ENCODE assay signal across 10 cellular contexts in the genomic region with DNA sequence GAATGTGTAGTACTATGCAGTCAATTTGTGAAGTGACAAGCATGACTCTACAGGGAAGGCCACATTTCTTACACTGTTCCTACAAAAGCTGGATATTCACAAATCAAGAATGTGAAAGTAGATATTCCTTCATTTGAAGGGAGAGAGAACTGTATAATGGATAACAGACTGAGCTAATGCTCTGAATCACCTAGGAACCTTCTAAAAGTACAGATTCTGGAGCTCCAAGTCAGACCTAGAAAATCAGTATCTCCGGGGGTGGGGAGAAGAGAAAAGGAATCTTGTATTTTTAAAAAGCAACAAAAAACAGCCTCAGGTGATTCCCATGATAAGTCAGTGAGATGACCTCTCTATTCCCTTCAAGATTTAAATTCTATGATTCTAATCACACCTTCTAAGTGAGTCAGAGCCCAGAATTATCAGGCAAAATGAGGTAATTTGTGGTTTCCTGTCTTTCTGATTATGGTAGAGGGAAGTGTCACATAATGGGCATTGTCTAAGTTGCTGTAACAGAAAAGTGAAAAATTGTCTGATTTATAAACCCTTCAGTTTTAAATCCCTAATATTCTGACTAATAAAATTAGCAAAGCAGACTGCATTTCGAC.
DNase-seq lines count a peak whose midpoint lies in the region; ATAC-seq and TF ChIP-seq lines count a peak whose summit lies in the region.
"Had no signal": no experiment of that assay in that cellular context is flagged by ENCODE, and none has a peak within 500 bp of the region (broad histone marks: within the 10 kb centered on the region; RNA-seq: fewer than 3 reads in every experiment).

No MANE protein-coding gene starts in this region.

- H3K27ac Mint-ChIP-seq in activated T-helper 17 cell treated with anti-CD3 and anti-CD28 coated beads, Interleukin-2, amount 50 U/mL, for 72 hours, result peak overlapping the region; percentile 93

- DNase-seq in GM12865 (ENCODE audit: low read depth), result peak; percentile 10
- peak; percentile 48 to 49 for DNase-seq in Kasumi-1 (lab: John Stamatoyannopoulos, UW)
- peak; percentile 86 for DNase-seq in kidney tubule cell (ENCODE audit: low spot score)
- DNase-seq in tibial nerve (ENCODE audit: low spot score in 2 of 2), result no peak
- no peak for DNase-seq in ascending aorta (ENCODE audit: low spot score in 2 of 2)
- no peak for DNase-seq in HuH-7.5 (ENCODE audit: low spot score)
- DNase-seq: heart right ventricle, NCI-H510A treated with DMSO at 0.1 percent for 48 hours, thyroid gland had no signal

- TF ChIP-seq CTCF in GM12865 (IDR thresholded peaks at IDR 0.05; ENCODE audit: insufficient read depth, low read depth, low read length, missing control alignments), result no peak
- TF ChIP-seq CTCF in tibial nerve (IDR thresholded peaks at IDR 0.05), result no peak
- no peak for TF ChIP-seq CTCF in ascending aorta (IDR thresholded peaks at IDR 0.05)

- no peak overlapping the region for H3K4me3 ChIP-seq in GM12865 (ENCODE audit: low read depth, low read length)
- H3K4me3 ChIP-seq in tibial nerve, result no peak overlapping the region
- no peak overlapping the region for H3K4me3 ChIP-seq in ascending aorta
- H3K4me3 ChIP-seq: heart right ventricle, thyroid gland had no signal

- TF ChIP-seq EP300 in tibial nerve (IDR thresholded peaks at IDR 0.05), result no peak

- H3K36me3 ChIP-seq in tibial nerve (no peaks in the 10 kb centered on the region), ascending aorta (no peaks in the 10 kb centered on the region)
- H3K36me3 ChIP-seq: heart right ventricle, thyroid gland had no signal

- intact Hi-C loops in ascending aorta (cut with DNase I), result no loop called here

- H3K4me3 Mint-ChIP-seq in activated T-helper 17 cell treated with anti-CD3 and anti-CD28 coated beads, Interleukin-2, amount 50 U/mL, for 72 hours, result peak overlapping the region; percentile 72

- no peak for TF ChIP-seq POLR2A in tibial nerve (IDR thresholded peaks at IDR 0.05)

- H3K9me3 ChIP-seq in tibial nerve (peaks cover 0 to 15% (median 0%) of the 10 kb centered on the region in 4 donors), ascending aorta (peaks cover 0 to 2% of the 10 kb centered on the region in 2 donors)
- H3K9me3 ChIP-seq: thyroid gland had no signal

- ATAC-seq in activated T-helper 17 cell treated with anti-CD3 and anti-CD28 coated beads, Interleukin-2, amount 50 U/mL, for 72 hours (replicated peaks), result peak; percentile 73
- ATAC-seq: heart right ventricle had no signal

- H3K36me3 Mint-ChIP-seq in activated T-helper 17 cell treated with anti-CD3 and anti-CD28 coated beads, Interleukin-2, amount 50 U/mL, for 72 hours (ENCODE audit: low read depth), result no peaks in the 10 kb centered on the region

- H3K27me3 ChIP-seq in tibial nerve, result no peaks in the 10 kb centered on the region
- no peaks in the 10 kb centered on the region for H3K27me3 ChIP-seq in ascending aorta
- H3K27me3 ChIP-seq: heart right ventricle, thyroid gland had no signal

- H3K9me3 Mint-ChIP-seq in activated T-helper 17 cell treated with anti-CD3 and anti-CD28 coated beads, Interleukin-2, amount 50 U/mL, for 72 hours, result no peaks in the 10 kb centered on the region

- H3K27ac ChIP-seq in tibial nerve (no peak overlapping the region), ascending aorta (no peak overlapping the region)
- H3K27ac ChIP-seq: heart right ventricle, thyroid gland had no signal

- peaks cover 58% of the 10 kb centered on the region for H3K4me1 Mint-ChIP-seq in activated T-helper 17 cell treated with anti-CD3 and anti-CD28 coated beads, Interleukin-2, amount 50 U/mL, for 72 hours

- H3K27me3 Mint-ChIP-seq in activated T-helper 17 cell treated with anti-CD3 and anti-CD28 coated beads, Interleukin-2, amount 50 U/mL, for 72 hours, result no peaks in the 10 kb centered on the region

- no peaks in the 10 kb centered on the region for H3K4me1 ChIP-seq in tibial nerve
- no peaks in the 10 kb centered on the region for H3K4me1 ChIP-seq in ascending aorta
- H3K4me1 ChIP-seq: thyroid gland had no signal

- WGBS in tibial nerve, 2 donors, result 74 to 85% methylated on average over 2 of the region's 2 CpGs

Comparison
In these comparisons a context has a peak if more than half of its experiments do, and no peak if none do; other contexts are left out.
1. DNase-seq: peak in GM12865 (single experiment), Kasumi-1 (2 of 2) and kidney tubule cell (single experiment); none in tibial nerve (0 of 2), ascending aorta (0 of 2) and HuH-7.5 (single experiment).